ENCODE assay signal across 11 cellular contexts in genomic region chr21:32595431-32595830, GRCh38. TPM values are rescaled to one million over a fixed set of nuclear protein-coding genes. Genes with fewer than 3 reads are reported as not detected.
"Had no signal": no experiment of that assay in that cellular context is flagged by ENCODE, and none has a peak within 500 bp of the region (broad histone marks: within the 10 kb centered on the region; RNA-seq: fewer than 3 reads in every experiment).

No MANE protein-coding gene starts in this region.

- H2AFZ ChIP-seq: GM23248 had no signal

- H3K4me1 ChIP-seq: HAP-1 had no signal

- H3K9me3 Mint-ChIP-seq: HFFc6, IgD-negative memory B cell had no signal

- H3K9ac ChIP-seq: GM23248 had no signal

- DNase-seq: GM23248, GOT3, H7, HFFc6, KBM-7 had no signal

- ATAC-seq: HCT116, HepG2 had no signal

- H3K4me3 ChIP-seq: GM23248, HAP-1 had no signal

- H3K9me3 ChIP-seq: HAP-1 had no signal

- H3K27me3 Mint-ChIP-seq: IgD-negative memory B cell had no signal

- H3K4me3 Mint-ChIP-seq: HFFc6, IgD-negative memory B cell had no signal

- H3K27ac ChIP-seq: GM23248, HL-60 had no signal

RNA-seq across cellular contexts. Expression of gene TCP10L, which starts 10.1 kb away (rescaled TPM):
- total RNA-seq: H4, H7 had no signal
